ENCODE assay signal across 24 cellular contexts in genomic region chr3:9861626-9862130, GRCh38. TPM values are rescaled to one million over a fixed set of nuclear protein-coding genes. Genes with fewer than 3 reads are reported as not detected.
A peak's percentile ranks its signal among the peaks of the same experiment; 100 is the strongest.
DNase-seq lines count a peak whose midpoint lies in the region; ATAC-seq and TF ChIP-seq lines count a peak whose summit lies in the region.
"Had no signal": no experiment of that assay in that cellular context is flagged by ENCODE, and none has a peak within 500 bp of the region (broad histone marks: within the 10 kb centered on the region; RNA-seq: fewer than 3 reads in every experiment).

No MANE protein-coding gene starts in this region.

- H3K27ac Mint-ChIP-seq in neural progenitor cell (peak overlapping the region; percentile 3), type B pancreatic cell (peak overlapping the region; percentile 51)
- H3K27ac Mint-ChIP-seq: activated naive CD8-positive, alpha-beta T cell treated with anti-CD3 and anti-CD28 coated beads, Interleukin-2, amount 50 U/mL, for 24 hours had no signal

- H3K4me2 ChIP-seq in PC-9: peak overlapping the region; percentile 54
- no peak overlapping the region for H3K4me2 ChIP-seq in neural progenitor cell

- H3K79me2 ChIP-seq in PC-9 (ENCODE audit: low read depth): no peaks in the 10 kb centered on the region
- no peaks in the 10 kb centered on the region for H3K79me2 ChIP-seq in neural progenitor cell (ENCODE audit: low read depth)

- H2AFZ ChIP-seq in PC-9 (peak overlapping the region; percentile 44; the same call in 1 of the 2 replicates), neural progenitor cell (replicated peaks) (no peak overlapping the region)

- TF ChIP-seq CTCF in PC-9 (conservative IDR thresholded peaks at IDR 0.05): no peak
- TF ChIP-seq CTCF in esophagus muscularis mucosa (IDR thresholded peaks at IDR 0.05): no peak
- TF ChIP-seq CTCF in neural progenitor cell (IDR thresholded peaks at IDR 0.05): no peak
- TF ChIP-seq CTCF in type B pancreatic cell (conservative IDR thresholded peaks at IDR 0.05): no peak

- H3K4me3 ChIP-seq in PC-9: no peak overlapping the region
- H3K4me3 ChIP-seq in esophagus muscularis mucosa: no peak overlapping the region
- H3K4me3 ChIP-seq in neural progenitor cell: no peak overlapping the region
- H3K4me3 ChIP-seq: SJCRH30 had no signal

- H3K9ac ChIP-seq in neural progenitor cell: no peak overlapping the region

- H3K36me3 ChIP-seq in PC-9 (ENCODE audit: low read depth) (no peaks in the 10 kb centered on the region), esophagus muscularis mucosa (no peaks in the 10 kb centered on the region), neural progenitor cell (no peaks in the 10 kb centered on the region)
- H3K36me3 ChIP-seq: Peyer's patch, SJCRH30, suprapubic skin had no signal

- no peak overlapping the region for H3K4me3 Mint-ChIP-seq in neural progenitor cell
- H3K4me3 Mint-ChIP-seq in type B pancreatic cell: peak overlapping the region; percentile 44
- H3K4me3 Mint-ChIP-seq: activated naive CD8-positive, alpha-beta T cell treated with anti-CD3 and anti-CD28 coated beads, Interleukin-2, amount 50 U/mL, for 24 hours; CD4-positive, CD25-positive, alpha-beta regulatory T cell had no signal

- DNase-seq in PC-9 (no peak), esophagus muscularis mucosa (ENCODE audit: extremely low spot score) (no peak), neural progenitor cell (ENCODE audit: low spot score) (no peak), type B pancreatic cell (ENCODE audit: extremely low spot score, unreplicated experiment) (no peak), NCI-H2196 treated with DMSO at 0.1 percent for 48 hours (lab: John Stamatoyannopoulos, UW; ENCODE audit: unreplicated experiment) (no peak), HUDEP-2 (lab: John Stamatoyannopoulos, UW; ENCODE audit: unreplicated experiment in 76 of 76) (no peak)
- DNase-seq: activated CD4-positive, alpha-beta T cell treated with anti-CD3 and anti-CD28 coated beads for 1 hour; activated gamma-delta T cell treated with Interleukin-2 at 50 U/mL for 16 hours; activated naive CD8-positive, alpha-beta T cell treated with anti-CD3 and anti-CD28 coated beads, Interleukin-2, amount 50 U/mL, for 24 hours; activated T-cell treated with anti-CD3 and anti-CD28 coated beads, Interleukin-2, amount 50 U/mL, for 1 hour; CD4-positive, CD25-positive, alpha-beta regulatory T cell; DMS 273 treated with DMSO at 0.1 percent for 48 hours; NCI-H2171; NCI-H524; Peyer's patch; psoas muscle; SJCRH30; stimulated activated CD4-positive, alpha-beta T cell treated with anti-CD3 and anti-CD28 coated beads, Interleukin-2, amount 100 ng/mL, for 24 hours; T-helper 1 cell had no signal

- WGBS in esophagus muscularis mucosa: 94% methylated on average over 5 of the region's 5 CpGs

- POLR2A ChIA-PET in PC-9 (lab: Charles Lee; ENCODE audit: unreplicated experiment): no interaction called here

- TF ChIP-seq EP300 in esophagus muscularis mucosa (IDR thresholded peaks at IDR 0.05): no peak

- CTCF ChIA-PET in PC-9 (lab: Charles Lee): no interaction called here

- H3K27ac ChIP-seq in PC-9 (no peak overlapping the region), esophagus muscularis mucosa (replicated peaks in 1 of 4) (peak overlapping the region in 3 of 4 donors; percentile 85 to 87 (median 86)), neural progenitor cell (no peak overlapping the region)
- H3K27ac ChIP-seq: psoas muscle, SJCRH30 had no signal

- no peaks in the 10 kb centered on the region for H3K9me2 ChIP-seq in PC-9 (ENCODE audit: insufficient read depth)

- H4K20me1 ChIP-seq in PC-9 (ENCODE audit: insufficient read depth) (no peaks in the 10 kb centered on the region), neural progenitor cell (ENCODE audit: low read depth) (no peaks in the 10 kb centered on the region)

- H3K4me1 Mint-ChIP-seq in neural progenitor cell: peaks cover 28% of the 10 kb centered on the region
- H3K4me1 Mint-ChIP-seq in type B pancreatic cell (ENCODE audit: unreplicated experiment): peaks cover 16% of the 10 kb centered on the region
- H3K4me1 Mint-ChIP-seq: activated naive CD8-positive, alpha-beta T cell treated with anti-CD3 and anti-CD28 coated beads, Interleukin-2, amount 50 U/mL, for 24 hours had no signal

- intact Hi-C loops in PC-9 (cut with micrococcal nuclease; ENCODE audit: unreplicated experiment): no loop called here
- intact Hi-C loops in esophagus muscularis mucosa (cut with DNase I): loop anchor here (2.0 kb wide), 1 partner anchor 53 kb away; no protein-coding TSS in a partner anchor

- ATAC-seq in GM18502 (IDR thresholded peaks at IDR 0.05; ENCODE audit: poor library complexity, unreplicated experiment): no peak

- no peaks in the 10 kb centered on the region for H3K9me3 Mint-ChIP-seq in neural progenitor cell
- H3K9me3 Mint-ChIP-seq in type B pancreatic cell: no peaks in the 10 kb centered on the region
- H3K9me3 Mint-ChIP-seq: activated naive CD8-positive, alpha-beta T cell treated with anti-CD3 and anti-CD28 coated beads, Interleukin-2, amount 50 U/mL, for 24 hours; CD4-positive, CD25-positive, alpha-beta regulatory T cell had no signal

- H3F3A ChIP-seq in PC-9 (ENCODE audit: insufficient read depth, low read depth) (peaks cover 7% of the 10 kb centered on the region), neural progenitor cell (ENCODE audit: low read depth) (peaks cover 9% of the 10 kb centered on the region)

- H3K27me3 Mint-ChIP-seq in neural progenitor cell (ENCODE audit: insufficient read depth, low read depth) (peaks cover 9% of the 10 kb centered on the region), type B pancreatic cell (peaks cover 2% of the 10 kb centered on the region)

- no TSS peak for BruUV-seq in PC-9 (replicated peaks; lab: Mats Ljungman, UMichigan)

- H3K9me3 ChIP-seq in PC-9 (ENCODE audit: insufficient read depth, low read depth) (no peaks in the 10 kb centered on the region), esophagus muscularis mucosa (no peaks in the 10 kb centered on the region), neural progenitor cell (ENCODE audit: low read depth) (no peaks in the 10 kb centered on the region)
- H3K9me3 ChIP-seq: Peyer's patch, psoas muscle, SJCRH30, suprapubic skin had no signal

- H3K36me3 Mint-ChIP-seq in neural progenitor cell: no peaks in the 10 kb centered on the region
- H3K36me3 Mint-ChIP-seq in type B pancreatic cell: no peaks in the 10 kb centered on the region
- H3K36me3 Mint-ChIP-seq: CD4-positive, CD25-positive, alpha-beta regulatory T cell had no signal

- H3K4me1 ChIP-seq in PC-9 (replicated peaks; ENCODE audit: insufficient read depth) (peaks cover 43% of the 10 kb centered on the region), esophagus muscularis mucosa (peaks cover 19 to 50% (median 46%) of the 10 kb centered on the region in 4 donors), neural progenitor cell (peaks cover 13% of the 10 kb centered on the region)
- H3K4me1 ChIP-seq: psoas muscle had no signal

- no peak for TF ChIP-seq POLR2A in esophagus muscularis mucosa (IDR thresholded peaks at IDR 0.05; ENCODE audit: low read depth)

- H3K27me3 ChIP-seq in PC-9 (ENCODE audit: insufficient read depth, low read depth): no peaks in the 10 kb centered on the region
- H3K27me3 ChIP-seq in esophagus muscularis mucosa: no peaks in the 10 kb centered on the region
- peaks cover 24% of the 10 kb centered on the region for H3K27me3 ChIP-seq in neural progenitor cell
- H3K27me3 ChIP-seq: Peyer's patch, SJCRH30, suprapubic skin had no signal

RNA-seq across cellular contexts. Expression of gene RPUSD3, which starts 17.9 kb away (rescaled TPM):
- 53.2 and 57.7 TPM in 2 replicates for total RNA-seq in PC-9 (2021)
- total RNA-seq in esophagus muscularis mucosa: 10 to 100 TPM; 33.0 to 48.1 (median 45.0) TPM
- 30.5 and 50.2 TPM in 2 replicates for total RNA-seq in neural progenitor cell (ENCODE audit: low replicate concordance)
- total RNA-seq in type B pancreatic cell (ENCODE audit: low replicate concordance): 50.9 and 55.0 TPM in 2 replicates

RNA-seq across cellular contexts. Expression of gene CIDEC, which starts 18.4 kb away (rescaled TPM):
- total RNA-seq in PC-9 (2021) (0.37 TPM in 1 of 2 replicates, not detected in the other), esophagus muscularis mucosa (1 to 10 TPM in 2 of 4 donors, under 1 TPM in 2; 0.78 to 2.4 (median 1.0) TPM), neural progenitor cell (ENCODE audit: low replicate concordance) (not detected in 2 replicates), type B pancreatic cell (ENCODE audit: low replicate concordance) (0.60 and 1.6 TPM in 2 replicates)
- total RNA-seq: CD4-positive, CD25-positive, alpha-beta regulatory T cell; epithelial cell of proximal tubule; fibroblast of villous mesenchyme; SJCRH30 had no signal

RNA-seq across cellular contexts. Expression of gene JAGN1, which starts 28.7 kb away (rescaled TPM):
- total RNA-seq in PC-9 (2021): 46.7 and 52.4 TPM in 2 replicates
- 10 to 100 TPM; 17.9 to 39.8 (median 26.4) TPM for total RNA-seq in esophagus muscularis mucosa
- total RNA-seq in neural progenitor cell (ENCODE audit: low replicate concordance): 32.7 and 42.1 TPM in 2 replicates
- total RNA-seq in type B pancreatic cell (ENCODE audit: low replicate concordance): 35.4 and 40.4 TPM in 2 replicates

RNA-seq across cellular contexts. Expression of gene IL17RE, which starts 41.0 kb away (rescaled TPM):
- total RNA-seq in PC-9 (2021) (22.7 and 23.8 TPM in 2 replicates), esophagus muscularis mucosa (1 to 10 TPM in 3 of 4 donors, under 1 TPM in 1; 0.99 to 1.7 (median 1.2) TPM), neural progenitor cell (ENCODE audit: low replicate concordance) (0.56 TPM in 1 of 2 replicates, not detected in the other), type B pancreatic cell (ENCODE audit: low replicate concordance) (13.6 and 24.3 TPM in 2 replicates)
- total RNA-seq: skeletal muscle tissue had no signal

RNA-seq across cellular contexts. Expression of gene TTLL3, which starts 51.6 kb away (rescaled TPM):
- total RNA-seq in PC-9 (2021): 21.7 and 35.8 TPM in 2 replicates
- 10 to 100 TPM; 15.5 to 56.5 (median 25.6) TPM for total RNA-seq in esophagus muscularis mucosa
- total RNA-seq in neural progenitor cell (ENCODE audit: low replicate concordance): 15.0 and 36.1 TPM in 2 replicates
- 25.8 and 42.2 TPM in 2 replicates for total RNA-seq in type B pancreatic cell (ENCODE audit: low replicate concordance)

Comparison
In these comparisons a context has a peak if more than half of its experiments do, and no peak if none do; other contexts are left out.
1. H3K27ac ChIP-seq: peak in esophagus muscularis mucosa (3 of 4); none in PC-9 (single experiment) and neural progenitor cell (single experiment).